8 cellular contexts compared by ENCODE assay signal in the genomic region with DNA sequence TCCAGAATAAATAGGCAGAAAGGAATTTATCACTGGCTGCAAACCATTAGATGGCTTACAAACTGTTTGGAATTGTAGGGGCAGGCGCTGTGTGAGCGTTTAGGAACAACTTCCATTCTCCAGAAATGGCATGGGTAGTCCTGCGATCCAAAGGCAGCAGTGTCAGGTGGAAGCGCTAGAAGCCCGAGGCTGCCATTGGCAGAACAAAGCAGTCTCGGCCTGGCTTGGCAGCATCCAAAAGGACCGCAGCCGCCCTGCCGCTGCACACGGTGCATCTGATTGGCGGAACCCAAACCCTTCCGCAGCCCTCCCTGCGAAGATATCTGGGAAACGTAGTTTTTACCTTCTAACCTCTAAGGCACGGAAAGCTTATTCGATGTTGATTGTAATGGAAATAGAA. TPM values are rescaled to one million over a fixed set of nuclear protein-coding genes. Genes with fewer than 3 reads are reported as not detected.
DNase-seq lines count a peak whose midpoint lies in the region; TF ChIP-seq lines count a peak whose summit lies in the region.

No MANE protein-coding gene starts in this region.

- TF ChIP-seq CTCF in HFFc6 (IDR thresholded peaks at IDR 0.05) (no peak), thyroid gland (IDR thresholded peaks at IDR 0.05) (no peak)

- H3K4me3 Mint-ChIP-seq in HFFc6, result peak overlapping the region; percentile 73; the same call in 1 of the 2 replicates
- H3K4me3 Mint-ChIP-seq in activated naive CD8-positive, alpha-beta T cell, result peak overlapping the region; percentile 64

- DNase-seq in DMS114 treated with DMSO at 0.1 percent for 48 hours (lab: John Stamatoyannopoulos, UW; ENCODE audit: unreplicated experiment) (peak; percentile 65), HFFc6 (no peak), RPMI7951 (ENCODE audit: low read depth) (peak; percentile 69), globus pallidus (ENCODE audit: low spot score) (peak; percentile 86), non-pigmented ciliary epithelial cell (ENCODE audit: low read depth) (peak; percentile 38), thyroid gland (peak; percentile 67 to 73), HuH-7.5 (ENCODE audit: low spot score) (no peak)

- H3K27me3 Mint-ChIP-seq in HFFc6 (ENCODE audit: insufficient read depth), result peaks cover 3% of the 10 kb centered on the region; the same call in 1 of the 2 replicates
- no peaks in the 10 kb centered on the region for H3K27me3 Mint-ChIP-seq in activated naive CD8-positive, alpha-beta T cell

- H3K27me3 ChIP-seq in thyroid gland, result no peaks in the 10 kb centered on the region

- TF ChIP-seq POLR2A in thyroid gland (IDR thresholded peaks at IDR 0.05), result no peak

- no peaks in the 10 kb centered on the region for H3K9me3 Mint-ChIP-seq in HFFc6
- no peaks in the 10 kb centered on the region for H3K9me3 Mint-ChIP-seq in activated naive CD8-positive, alpha-beta T cell (ENCODE audit: low read depth)

- intact Hi-C loops in thyroid gland (cut with DNase I), result no loop called here

- H3K27ac Mint-ChIP-seq in HFFc6, result no peak overlapping the region
- no peak overlapping the region for H3K27ac Mint-ChIP-seq in activated naive CD8-positive, alpha-beta T cell

- H3K36me3 ChIP-seq in thyroid gland, result no peaks in the 10 kb centered on the region

- no peak overlapping the region for H3K27ac ChIP-seq in thyroid gland

- peaks cover 42% of the 10 kb centered on the region for H3K4me1 Mint-ChIP-seq in HFFc6 (ENCODE audit: low read depth)
- peaks cover 20% of the 10 kb centered on the region for H3K4me1 Mint-ChIP-seq in activated naive CD8-positive, alpha-beta T cell (ENCODE audit: low read depth)

- H3K9me3 ChIP-seq in thyroid gland, result no peaks in the 10 kb centered on the region

- 9 to 13% methylated on average over 15 to 16 of the region's 16 CpGs for WGBS in thyroid gland, 2 donors

- no peaks in the 10 kb centered on the region for H3K36me3 Mint-ChIP-seq in HFFc6 (ENCODE audit: low read depth)
- no peaks in the 10 kb centered on the region for H3K36me3 Mint-ChIP-seq in activated naive CD8-positive, alpha-beta T cell

- no peak overlapping the region for H3K4me3 ChIP-seq in thyroid gland (replicated peaks in 1 of 3)

- H3K4me1 ChIP-seq in thyroid gland, result peaks cover 0 to 4% of the 10 kb centered on the region in 2 donors

RNA-seq across cellular contexts. Expression of a gene that starts 23.6 kb away (rescaled TPM):
- total RNA-seq in HFFc6 (2021; fragmentation: NEBNext Ultra II Directional; extraction: Animal tissue kit (Norgen Biotek cat#: 25700)), result 10 to 100 TPM; 41.3 to 51.8 (median 50.1) TPM
- 23.2 and 25.4 TPM in 2 replicates for total RNA-seq in RPMI7951 (2014; rRNA removed; shearing (Covaris generic))
- 10 to 100 TPM; 72.1 to 96.0 (median 83.2) TPM for total RNA-seq in thyroid gland

Comparison
In these comparisons a context has a peak if more than half of its experiments do, and no peak if none do; other contexts are left out.
1. DNase-seq: peak in DMS114 treated with DMSO at 0.1 percent for 48 hours (single experiment), RPMI7951 (single experiment), globus pallidus (single experiment), non-pigmented ciliary epithelial cell (single experiment) and thyroid gland (2 of 2); none in HFFc6 (single experiment) and HuH-7.5 (single experiment).